Comparison of ENCODE assay signal across 1 cellular context in genomic region chrX:110015027-110015426, GRCh38.
TF ChIP-seq lines count a peak whose summit lies in the region.

No MANE protein-coding gene starts in this region.

TF ChIP-seq in endothelial cell of umbilical vein, 7 proteins besides CTCF, POLR2A, EP300 and RAD21 (continued from another document):
- TF ChIP-seq GATA2 (IDR thresholded peaks at IDR 0.05; ENCODE audit: insufficient read depth, insufficient read length, low read depth, low read length) (no peak), MAX (IDR thresholded peaks at IDR 0.05; ENCODE audit: insufficient read depth, insufficient read length) (no peak), EZH2 (IDR thresholded peaks at IDR 0.05; ENCODE audit: borderline replicate concordance, low read depth, low read length, severe bottlenecking) (no peak), FOS (IDR thresholded peaks at IDR 0.05; ENCODE audit: borderline replicate concordance, insufficient read depth, low read length) (no peak), MYC (IDR thresholded peaks at IDR 0.05; ENCODE audit: low read depth, low read length) (no peak), POLR2AphosphoS5 (IDR thresholded peaks at IDR 0.05; ENCODE audit: insufficient read depth, low read depth, low read length) (no peak)
